In the genomic region with DNA sequence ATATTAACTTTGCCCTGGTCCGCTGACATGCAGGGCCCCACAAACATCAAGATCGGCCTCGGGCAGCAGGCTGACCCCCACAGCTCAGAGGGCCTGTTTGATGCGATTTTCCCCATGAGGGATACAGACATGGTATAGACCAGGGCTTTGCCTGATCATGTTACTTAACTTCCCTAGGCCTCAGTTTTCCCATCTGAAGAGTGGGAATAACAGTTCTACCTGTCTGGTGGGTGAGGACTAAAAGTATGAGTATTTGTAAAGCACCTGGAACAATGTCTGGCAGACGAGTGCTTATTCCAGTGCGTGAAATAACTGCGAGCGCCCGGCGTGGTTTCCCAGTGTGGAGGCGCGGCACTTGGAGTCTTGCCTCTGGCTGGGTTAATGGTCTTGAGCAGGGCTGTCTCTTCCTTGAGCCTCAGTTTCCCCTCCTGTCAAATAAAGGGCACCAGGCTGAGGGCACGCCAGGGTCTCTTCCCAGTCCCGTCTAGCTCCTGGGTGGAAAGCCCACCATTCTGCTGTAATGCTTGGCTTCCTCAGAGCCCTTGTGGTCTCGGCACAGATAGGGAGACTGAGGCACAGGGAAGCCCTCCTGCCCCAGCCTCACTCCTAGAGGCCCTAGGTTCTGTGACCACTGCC, we compare ENCODE assay signal across 29 cellular contexts.
"Had no signal": no experiment of that assay in that cellular context is flagged by ENCODE, and none has a peak within 500 bp of the region (broad histone marks: within the 10 kb centered on the region; RNA-seq: fewer than 3 reads in every experiment).

No MANE protein-coding gene starts in this region.

- H3K27ac ChIP-seq: adrenal gland, body of pancreas, brain microvascular endothelial cell, breast epithelium, VCaP had no signal

- H3K4me3 ChIP-seq: adrenal gland, body of pancreas, breast epithelium had no signal

- ATAC-seq: activated CD8-positive, alpha-beta T cell treated with anti-CD3 and anti-CD28 coated beads for 36 hours; activated naive CD4-positive, alpha-beta T cell treated with anti-CD3 and anti-CD28 coated beads, Interleukin-2, amount 50 U/mL, for 72 hours; activated T-cell treated with anti-CD3 and anti-CD28 coated beads, Interleukin-2, amount 50 U/mL, for 4 hours; activated T-cell treated with anti-CD3 and anti-CD28 coated beads, Interleukin-2, amount 50 U/mL, for 72 hours; activated T-helper 17 cell treated with anti-CD3 and anti-CD28 coated beads, Interleukin-2, amount 50 U/mL, for 72 hours; body of pancreas had no signal

- DNase-seq: activated B cell treated with CpG ODN at 0.5 μM for 24 hours; activated CD4-positive, alpha-beta memory T cell treated with anti-CD3 and anti-CD28 coated beads for 36 hours; activated CD4-positive, alpha-beta T cell treated with anti-CD3 and anti-CD28 coated beads for 4 hours; activated CD4-positive, alpha-beta T cell treated with anti-CD3 and anti-CD28 coated beads, Interleukin-2, amount 10 ng/mL, durations not matched to agents 24 days and 14 days; activated CD4-positive, alpha-beta T cell treated with anti-CD3 and anti-CD28 coated beads, Interleukin-2, amount 50 U/mL, for 1 hour; activated CD4-positive, alpha-beta T cell treated with anti-CD3 and anti-CD28 coated beads, Interleukin-2, amount 50 U/mL, for 4 hours; activated CD8-positive, alpha-beta memory T cell treated with anti-CD3 and anti-CD28 coated beads, Interleukin-2, amount 50 U/mL, for 4 hours; activated CD8-positive, alpha-beta T cell treated with anti-CD3 and anti-CD28 coated beads for 36 hours; activated gamma-delta T cell; activated naive CD4-positive, alpha-beta T cell treated with anti-CD3 and anti-CD28 coated beads for 36 hours; activated naive CD4-positive, alpha-beta T cell treated with anti-CD3 and anti-CD28 coated beads, Interleukin-2, amount 50 U/mL, for 16 hours; activated naive CD8-positive, alpha-beta T cell treated with anti-CD3 and anti-CD28 coated beads for 36 hours; activated T-cell treated with anti-CD3 and anti-CD28 coated beads for 4 hours; activated T-cell treated with anti-CD3 and anti-CD28 coated beads, Interleukin-2, amount 50 U/mL, for 1 hour; activated T-cell treated with anti-CD3 and anti-CD28 coated beads, Interleukin-2, amount 50 U/mL, for 4 hours; activated T-cell treated with anti-CD3 and anti-CD28 coated beads, Interleukin-2, amount 50 U/mL, for 72 hours; adrenal gland; amniotic stem cell; aorta; body of pancreas; brain microvascular endothelial cell; central memory CD4-positive, alpha-beta T cell; T-helper 1 cell; T-helper 2 cell; T-helper 9 cell had no signal

- H3K27me3 ChIP-seq: adrenal gland, body of pancreas, brain microvascular endothelial cell, breast epithelium had no signal

- H3K36me3 ChIP-seq: brain microvascular endothelial cell, breast epithelium had no signal

- H3K4me1 ChIP-seq: adrenal gland, body of pancreas, breast epithelium had no signal

- H3K9me3 ChIP-seq: adrenal gland, body of pancreas had no signal
